Comparison of ENCODE assay signal across 9 cellular contexts in genomic region chr11:75558939-75559843, GRCh38. TPM values are rescaled to one million over a fixed set of nuclear protein-coding genes. Genes with fewer than 3 reads are reported as not detected.
DNase-seq lines count a peak whose midpoint lies in the region; ATAC-seq and TF ChIP-seq lines count a peak whose summit lies in the region.
"Had no signal": no experiment of that assay in that cellular context is flagged by ENCODE, and none has a peak within 500 bp of the region (broad histone marks: within the 10 kb centered on the region; RNA-seq: fewer than 3 reads in every experiment).

No MANE protein-coding gene starts in this region.

- peaks cover 1% of the 10 kb centered on the region for H4K20me1 ChIP-seq in neural progenitor cell (ENCODE audit: low read depth)

- peak overlapping the region; percentile 57 for H3K4me3 Mint-ChIP-seq in neural progenitor cell

- no peak for TF ChIP-seq EP300 in esophagus muscularis mucosa (IDR thresholded peaks at IDR 0.05)

- H3K36me3 ChIP-seq in esophagus muscularis mucosa: peaks cover 0 to under 1% (median 0%) of the 10 kb centered on the region in 4 donors
- no peaks in the 10 kb centered on the region for H3K36me3 ChIP-seq in neural progenitor cell

- peak overlapping the region; percentile 51 for H3K4me2 ChIP-seq in neural progenitor cell

- WGBS in esophagus muscularis mucosa: 20% methylated on average over 6 of the region's 8 CpGs

- peak overlapping the region; percentile 88 for H3K27ac Mint-ChIP-seq in neural progenitor cell

- no peaks in the 10 kb centered on the region for H3K36me3 Mint-ChIP-seq in neural progenitor cell

- peaks cover 14% of the 10 kb centered on the region for H3K27me3 Mint-ChIP-seq in neural progenitor cell (ENCODE audit: insufficient read depth, low read depth)

- H3K4me3 ChIP-seq in esophagus muscularis mucosa: peak overlapping the region; percentile 1 to 38 (median 23)
- no peak overlapping the region for H3K4me3 ChIP-seq in neural progenitor cell

- H3K4me1 Mint-ChIP-seq in neural progenitor cell: peaks cover 75% of the 10 kb centered on the region

- peak; percentile 46 for DNase-seq in ACHN
- peak; percentile 73 for DNase-seq in RPMI7951 (ENCODE audit: low read depth)
- no peak for DNase-seq in esophagus muscularis mucosa (ENCODE audit: extremely low spot score)
- no peak for DNase-seq in neural progenitor cell (ENCODE audit: low spot score)
- DNase-seq in NCI-H1930 (lab: John Stamatoyannopoulos, UW): no peak
- DNase-seq in activated effector memory CD4-positive, alpha-beta T cell treated with anti-CD3 and anti-CD28 coated beads, Interleukin-2, amount 50 U/mL, for 16 hours: no peak
- DNase-seq: NK-92 treated with Interleukin-12 subunit alpha and Interleukin-12 subunit beta, amount 100 ng/mL, for 24 hours had no signal

- TF ChIP-seq CTCF in esophagus muscularis mucosa (IDR thresholded peaks at IDR 0.05) (no peak), neural progenitor cell (IDR thresholded peaks at IDR 0.05) (no peak)

- ATAC-seq in HG03432 (IDR thresholded peaks at IDR 0.05; ENCODE audit: unreplicated experiment): no peak
- no peak for ATAC-seq in HG03159 (IDR thresholded peaks at IDR 0.05; ENCODE audit: unreplicated experiment)

- peak overlapping the region; percentile 91 for H2AFZ ChIP-seq in neural progenitor cell (replicated peaks)

- no peaks in the 10 kb centered on the region for H3K27me3 ChIP-seq in esophagus muscularis mucosa
- no peaks in the 10 kb centered on the region for H3K27me3 ChIP-seq in neural progenitor cell

- H3K9ac ChIP-seq in neural progenitor cell: no peak overlapping the region

- intact Hi-C loops in esophagus muscularis mucosa (cut with DNase I): no loop called here

- H3K9me3 ChIP-seq in esophagus muscularis mucosa (no peaks in the 10 kb centered on the region), neural progenitor cell (ENCODE audit: low read depth) (no peaks in the 10 kb centered on the region)

- in situ Hi-C loops in ACHN (cut with HindIII; ENCODE audit: low pct_ligation_motif_present, low pct_unique_long_range_greater_than_20kb, low sequenced_read_pairs): no loop called here

- H3K79me2 ChIP-seq in neural progenitor cell (ENCODE audit: low read depth): peaks cover 22% of the 10 kb centered on the region

- no peak for TF ChIP-seq POLR2A in esophagus muscularis mucosa (IDR thresholded peaks at IDR 0.05; ENCODE audit: low read depth)

- H3K27ac ChIP-seq in esophagus muscularis mucosa (replicated peaks in 1 of 4) (peak overlapping the region; percentile 99 to 100 (median 100)), neural progenitor cell (peak overlapping the region; percentile 68)

- H3K4me1 ChIP-seq in esophagus muscularis mucosa: peaks cover 67 to 87% (median 83%) of the 10 kb centered on the region in 4 donors
- H3K4me1 ChIP-seq in neural progenitor cell: peaks cover 46% of the 10 kb centered on the region

- peaks cover 59% of the 10 kb centered on the region for H3F3A ChIP-seq in neural progenitor cell (ENCODE audit: low read depth)

- no peaks in the 10 kb centered on the region for H3K9me3 Mint-ChIP-seq in neural progenitor cell

RNA-seq across cellular contexts. Expression of gene SERPINH1, which starts 2.9 kb away (rescaled TPM):
- 701 and 1,063 TPM in 2 replicates for total RNA-seq in RPMI7951 (2014; rRNA removed; shearing (Covaris generic))
- total RNA-seq in esophagus muscularis mucosa (100 to 1,000 TPM; 162 to 270 (median 219) TPM), neural progenitor cell (ENCODE audit: low replicate concordance) (219 and 589 TPM in 2 replicates)

RNA-seq across cellular contexts. Expression of gene GDPD5, which starts 33.5 kb away (rescaled TPM):
- total RNA-seq in RPMI7951 (2014; rRNA removed; shearing (Covaris generic)): 0.84 and 1.5 TPM in 2 replicates
- total RNA-seq in esophagus muscularis mucosa (1 to 10 TPM; 5.1 to 9.3 (median 8.4) TPM), neural progenitor cell (ENCODE audit: low replicate concordance) (11.3 and 32.7 TPM in 2 replicates)

Comparison
In these comparisons a context has a peak if more than half of its experiments do, and no peak if none do; other contexts are left out.
1. DNase-seq: peak in ACHN (single experiment) and RPMI7951 (single experiment); none in esophagus muscularis mucosa (single experiment), neural progenitor cell (single experiment), NCI-H1930 (0 of 2) and activated effector memory CD4-positive, alpha-beta T cell treated with anti-CD3 and anti-CD28 coated beads, Interleukin-2, amount 50 U/mL, for 16 hours (single experiment).